In genomic region chr4:71290481-71290880, GRCh38 we compare ENCODE assay signal across 18 cellular contexts.
"Had no signal": no experiment of that assay in that cellular context is flagged by ENCODE, and none has a peak within 500 bp of the region (broad histone marks: within the 10 kb centered on the region; RNA-seq: fewer than 3 reads in every experiment).

No MANE protein-coding gene starts in this region.

- H3K9me3 Mint-ChIP-seq: activated CD4-positive, alpha-beta T cell treated with anti-CD3 and anti-CD28 coated beads, Interleukin-2, amount 10 ng/mL, durations not matched to agents 7 days and 5 days; activated naive CD8-positive, alpha-beta T cell treated with anti-CD3 and anti-CD28 coated beads, Interleukin-2, amount 10 ng/mL, durations not matched to agents 7 days and 5 days; activated T-cell treated with anti-CD3 and anti-CD28 coated beads, Interleukin-2, amount 50 U/mL, for 24 hours; activated T-helper 2 cell treated with anti-CD3 and anti-CD28 coated beads, Interferon-gamma antibody, Interleukin-2, Interleukin-4, amounts not matched to agents 10 μg/mL and 5 μg/mL and 100 μg/mL, durations not matched to agents 14 hours and 24 hours and 36 hours; central memory CD8-positive, alpha-beta T cell; memory B cell; natural killer cell treated with Interleukin-12 subunit alpha and Interleukin-12 subunit beta and Interleukin-15 and Interleukin-18, amount 100 ng/mL, for 72 hours had no signal

- H3K36me3 ChIP-seq: esophagus muscularis mucosa had no signal

- H3K9me3 ChIP-seq: esophagus muscularis mucosa had no signal

- ATAC-seq: activated CD4-positive, CD25-positive, alpha-beta regulatory T cell treated with anti-CD3 and anti-CD28 coated beads, Interleukin-2, amount 50 U/mL, for 24 hours; activated CD8-positive, alpha-beta T cell treated with anti-CD3 and anti-CD28 coated beads, Interleukin-2, amount 10 ng/mL, durations not matched to agents 7 days and 5 days; natural killer cell treated with Interleukin-12 subunit alpha and Interleukin-12 subunit beta and Interleukin-15 and Interleukin-18, amount 100 ng/mL, for 72 hours; stimulated activated naive CD8-positive, alpha-beta T cell treated with anti-CD3 and anti-CD28 coated beads, Interleukin-15, Interleukin-2, amounts not matched to agents 100 U/mL and 50 U/mL, for 24 hours had no signal

- H3K27me3 ChIP-seq: esophagus muscularis mucosa had no signal

- H3K27me3 Mint-ChIP-seq: activated CD4-positive, alpha-beta T cell treated with anti-CD3 and anti-CD28 coated beads, Interleukin-2, amount 10 ng/mL, durations not matched to agents 7 days and 5 days; activated naive CD8-positive, alpha-beta T cell treated with anti-CD3 and anti-CD28 coated beads, Interleukin-2, amount 10 ng/mL, durations not matched to agents 7 days and 5 days; central memory CD8-positive, alpha-beta T cell; natural killer cell treated with Interleukin-12 subunit alpha and Interleukin-12 subunit beta and Interleukin-15 and Interleukin-18, amount 100 ng/mL, for 72 hours had no signal

- H3K4me3 ChIP-seq: esophagus muscularis mucosa had no signal

- H3K4me3 Mint-ChIP-seq: activated CD4-positive, alpha-beta T cell treated with anti-CD3 and anti-CD28 coated beads, Interleukin-2, amount 10 ng/mL, durations not matched to agents 7 days and 5 days; activated CD8-positive, alpha-beta T cell treated with anti-CD3 and anti-CD28 coated beads, Interleukin-2, amount 10 ng/mL, durations not matched to agents 7 days and 5 days; activated naive CD8-positive, alpha-beta T cell treated with anti-CD3 and anti-CD28 coated beads, Interleukin-2, amount 10 ng/mL, durations not matched to agents 7 days and 5 days; activated T-cell treated with anti-CD3 and anti-CD28 coated beads, Interleukin-2, amount 50 U/mL, for 24 hours; central memory CD8-positive, alpha-beta T cell; memory B cell; natural killer cell treated with Interleukin-12 subunit alpha and Interleukin-12 subunit beta and Interleukin-15 and Interleukin-18, amount 100 ng/mL, for 72 hours had no signal

- H3K27ac Mint-ChIP-seq: activated CD4-positive, alpha-beta T cell treated with anti-CD3 and anti-CD28 coated beads, Interleukin-2, amount 10 ng/mL, durations not matched to agents 7 days and 5 days; activated CD8-positive, alpha-beta T cell treated with anti-CD3 and anti-CD28 coated beads, Interleukin-2, amount 10 ng/mL, durations not matched to agents 7 days and 5 days; activated naive CD8-positive, alpha-beta T cell treated with anti-CD3 and anti-CD28 coated beads, Interleukin-2, amount 10 ng/mL, durations not matched to agents 7 days and 5 days; activated T-cell treated with anti-CD3 and anti-CD28 coated beads, Interleukin-2, amount 50 U/mL, for 24 hours; activated T-helper 2 cell treated with anti-CD3 and anti-CD28 coated beads, Interferon-gamma antibody, Interleukin-2, Interleukin-4, amounts not matched to agents 10 μg/mL and 5 μg/mL and 100 μg/mL, durations not matched to agents 14 hours and 24 hours and 36 hours; memory B cell; natural killer cell treated with Interleukin-12 subunit alpha and Interleukin-12 subunit beta and Interleukin-15 and Interleukin-18, amount 100 ng/mL, for 72 hours had no signal

- H3K4me1 Mint-ChIP-seq: activated CD4-positive, alpha-beta T cell treated with anti-CD3 and anti-CD28 coated beads, Interleukin-2, amount 10 ng/mL, durations not matched to agents 7 days and 5 days; activated naive CD8-positive, alpha-beta T cell treated with anti-CD3 and anti-CD28 coated beads, Interleukin-2, amount 10 ng/mL, durations not matched to agents 7 days and 5 days; central memory CD8-positive, alpha-beta T cell; memory B cell had no signal

- H3K36me3 Mint-ChIP-seq: activated naive CD8-positive, alpha-beta T cell treated with anti-CD3 and anti-CD28 coated beads, Interleukin-2, amount 10 ng/mL, durations not matched to agents 7 days and 5 days; memory B cell; natural killer cell treated with Interleukin-12 subunit alpha and Interleukin-12 subunit beta and Interleukin-15 and Interleukin-18, amount 100 ng/mL, for 72 hours had no signal

- DNase-seq: activated CD4-positive, alpha-beta T cell treated with anti-CD3 and anti-CD28 coated beads, Interleukin-2, amount 10 ng/mL, durations not matched to agents 7 days and 5 days; activated CD8-positive, alpha-beta T cell treated with anti-CD3 and anti-CD28 coated beads, Interleukin-2, amount 10 ng/mL, durations not matched to agents 7 days and 5 days; activated naive CD4-positive, alpha-beta T cell treated with Interleukin-2 at 50 U/mL for 16 hours; activated naive CD8-positive, alpha-beta T cell treated with anti-CD3 and anti-CD28 coated beads, Interleukin-2, amount 10 ng/mL, durations not matched to agents 7 days and 5 days; activated T-cell treated with anti-CD3 and anti-CD28 coated beads, Interleukin-2, amount 50 U/mL, for 24 hours; cortex of kidney; effector CD4-positive, alpha-beta T cell; posterior cingulate gyrus; stimulated activated CD4-positive, alpha-beta T cell treated with anti-CD3 and anti-CD28 coated beads, Interleukin-2, amount 100 ng/mL, for 24 hours; stimulated activated naive CD8-positive, alpha-beta T cell treated with anti-CD3 and anti-CD28 coated beads, Interleukin-15, Interleukin-2, amounts not matched to agents 100 U/mL and 50 U/mL, for 24 hours; T-helper 1 cell; T-helper 9 cell had no signal

- H3K27ac ChIP-seq: esophagus muscularis mucosa had no signal
